ENCODE assay signal across 10 cellular contexts in genomic region chr14:32102152-32102787, GRCh38. TPM values are rescaled to one million over a fixed set of nuclear protein-coding genes. Genes with fewer than 3 reads are reported as not detected.
DNase-seq lines count a peak whose midpoint lies in the region; ATAC-seq, FAIRE-seq and TF ChIP-seq lines count a peak whose summit lies in the region.
"Had no signal": no experiment of that assay in that cellular context is flagged by ENCODE, and none has a peak within 500 bp of the region (broad histone marks: within the 10 kb centered on the region; RNA-seq: fewer than 3 reads in every experiment).

No MANE protein-coding gene starts in this region.

- H2AFZ ChIP-seq in K562 (ENCODE audit: low read depth, low read length) = no peak overlapping the region

- H3K9me3 ChIP-seq in K562 (replicated peaks; ENCODE audit: control insufficient read depth, insufficient read depth, low read depth, low read length) = no peaks in the 10 kb centered on the region
- H3K9me3 ChIP-seq in prostate gland = no peaks in the 10 kb centered on the region

- H3K4me3 ChIP-seq in K562 (no peak overlapping the region), prostate gland (no peak overlapping the region)
- H3K4me3 ChIP-seq: cardiac muscle cell had no signal

- no TSS peak for BruUV-seq in K562 (replicated peaks; lab: Mats Ljungman, UMichigan)

- no peaks in the 10 kb centered on the region for H3K9me1 ChIP-seq in K562 (ENCODE audit: control insufficient read depth, insufficient read depth, low read length)

- no peaks in the 10 kb centered on the region for H3K4me1 ChIP-seq in K562 (replicated peaks in 1 of 2; ENCODE audit: control insufficient read depth in 2 of 2, insufficient read depth in 2 of 2, low read length in 2 of 2)
- no peaks in the 10 kb centered on the region for H3K4me1 ChIP-seq in prostate gland (replicated peaks)

- intact Hi-C loops in K562 (cut with micrococcal nuclease) (no loop called here), prostate gland (cut with DNase I) (no loop called here)

- TF ChIP-seq POLR2A in K562 (conservative IDR thresholded peaks at IDR 0.05) = no peak
- TF ChIP-seq POLR2A in prostate gland (IDR thresholded peaks at IDR 0.05) = no peak

- no peak for TF ChIP-seq EP300 in K562 (IDR thresholded peaks at IDR 0.05; ENCODE audit: low read length)

- H3K27me3 ChIP-seq in K562 (ENCODE audit: control insufficient read depth in 2 of 2, insufficient read depth in 2 of 2, low read length in 2 of 2) (no peaks in the 10 kb centered on the region), prostate gland (replicated peaks; ENCODE audit: insufficient read depth) (no peaks in the 10 kb centered on the region)
- H3K27me3 ChIP-seq: cardiac muscle cell had no signal

- H3K27ac ChIP-seq in K562 (ENCODE audit: extremely low read depth, low read depth, low read length) = no peak overlapping the region
- no peak overlapping the region for H3K27ac ChIP-seq in prostate gland
- H3K27ac ChIP-seq: cardiac muscle cell had no signal

- ATAC-seq in GM21529 (IDR thresholded peaks at IDR 0.05; ENCODE audit: unreplicated experiment) = peak; percentile 78
- ATAC-seq in HG03460 (IDR thresholded peaks at IDR 0.05; ENCODE audit: unreplicated experiment) = peak; percentile 89
- peak; percentile 47; the same call in 2 of the 3 replicates for ATAC-seq in K562

- in situ Hi-C loops in K562 (cut with MboI) = no loop called here

- TF ChIP-seq CTCF in K562 (IDR thresholded peaks at IDR 0.05 in 2 of 3, conservative IDR thresholded peaks at IDR 0.05 in 1 of 3; ENCODE audit: insufficient read depth in 2 of 3, low read depth in 1 of 3, low read length in 3 of 3) = no peak
- no peak for TF ChIP-seq CTCF in prostate gland (IDR thresholded peaks at IDR 0.05)

- POLR2A ChIA-PET in K562 (lab: Yijun Ruan, JAX) = no interaction called here

- WGBS in K562 (ENCODE audit: insufficient coverage, low coverage, missing lambda C conversion rate) = 43% methylated on average over 3 of the region's 3 CpGs
- 85% methylated on average over 3 of the region's 3 CpGs for WGBS in prostate gland

- peak; percentile 77 for FAIRE-seq in GM18507 (lab: Jason Lieb, UNC)
- no peak for FAIRE-seq in K562 (lab: Jason Lieb, UNC)

- CTCF ChIA-PET in K562 (lab: Yijun Ruan, JAX; ENCODE audit: low intra/inter-chr PET ratio) = no interaction called here

- TF ChIP-seq RAD21 in K562 (CRISPR knock-in tag; conservative IDR thresholded peaks at IDR 0.05 in 1 of 2, IDR thresholded peaks at IDR 0.05 in 1 of 2) = no peak

- no peaks in the 10 kb centered on the region; the same call in 1 of the 2 replicates for H4K20me1 ChIP-seq in K562 (replicated peaks; ENCODE audit: control insufficient read depth, insufficient read depth, low read length)

- H3K36me3 ChIP-seq in K562 (ENCODE audit: control insufficient read depth, insufficient read depth, low read length) (no peaks in the 10 kb centered on the region; the same call in 1 of the 3 replicates), prostate gland (no peaks in the 10 kb centered on the region)
- H3K36me3 ChIP-seq: cardiac muscle cell had no signal

- no peak overlapping the region for H3K4me2 ChIP-seq in K562 (ENCODE audit: insufficient read depth, low read length)

- no peak overlapping the region for H3K9ac ChIP-seq in K562 (ENCODE audit: insufficient read depth in 1 of 2, low read depth in 2 of 2, low read length in 2 of 2)

- H3K79me2 ChIP-seq in K562 (ENCODE audit: control insufficient read depth, insufficient read depth, low read length) = peaks cover 30% of the 10 kb centered on the region

- DNase-seq in GM18507 (ENCODE audit: extremely low spot score, insufficient read length, low read depth) (no peak), K562 (ENCODE audit: extremely low read depth in 1 of 4, low spot score in 3 of 4) (no peak), GDM1 (lab: John Stamatoyannopoulos, UW) (no peak), NCI-H524 (lab: John Stamatoyannopoulos, UW) (no peak), prostate gland (ENCODE audit: low spot score) (no peak), NCI-H2227 treated with DMSO at 0.1 percent for 48 hours (lab: John Stamatoyannopoulos, UW) (no peak)
- DNase-seq: MM.1S had no signal

TF ChIP-seq in K562, 482 proteins besides CTCF, POLR2A, EP300 and RAD21:
- TF ChIP-seq SMAD2 (IDR thresholded peaks at IDR 0.05; ENCODE audit: low read depth, low read length) = no peak
- TF ChIP-seq ZNF134 (CRISPR knock-in tag; conservative IDR thresholded peaks at IDR 0.05) = peak; percentile 71

RNA-seq across cellular contexts. Expression of gene ARHGAP5, which starts 25.2 kb away (rescaled TPM):
- 4.8 and 32.4 TPM in 2 replicates for total RNA-seq in K562 (2011; cell fraction: chromatin; rRNA removed; ENCODE audit: low replicate concordance)
- total RNA-seq in K562 (2011; cell fraction: nucleolus; rRNA removed) = 2.0 and 4.3 TPM in 2 replicates
- total RNA-seq in K562 (2011; cell fraction: nucleoplasm; rRNA removed) = 8.2 and 10.0 TPM in 2 replicates
- 10.2 and 10.4 TPM in 2 replicates for total RNA-seq in K562 (2014; rRNA removed)
- total RNA-seq in K562 (2014; rRNA removed; fragmentation: Illumina TruSeq; extraction: Trizol) = 21.8 and 27.3 TPM in 2 replicates
- 21.1 and 21.2 TPM in 2 replicates for total RNA-seq in K562 (2015; rRNA removed; fragmentation: Illumina TruSeq; extraction: Trizol)
- total RNA-seq in K562 (2021) = 20.8 and 21.5 TPM in 2 replicates
- 10.4 and 12.7 TPM in 2 replicates for polyA plus RNA-seq in K562 (2011; rRNA removed)
- 1.4 and 3.6 TPM in 2 replicates for polyA plus RNA-seq in K562 (2011; cell fraction: cytosol; rRNA removed)
- 3.0 and 4.7 TPM in 2 replicates for polyA plus RNA-seq in K562 (2011; cell fraction: nucleus; rRNA removed)
- 9.6 and 11.4 TPM in 2 replicates for polyA plus RNA-seq in K562 (2012)
- 9.6 and 12.1 TPM in 2 replicates for polyA plus RNA-seq in K562 (2014; fragmentation: Illumina TruSeq; extraction: Trizol)
- polyA plus RNA-seq in K562 (2014; fragmentation: Nextera tagmentation; extraction: Ambion mirVana) = 1 to 10 TPM; 3.1 to 4.4 TPM
- polyA plus RNA-seq in K562 (2014; rRNA removed) = 6.2 and 7.6 TPM in 2 replicates
- polyA minus RNA-seq in K562 (2011; rRNA and poly(A)+ RNA removed) = 47.5 and 58.8 TPM in 2 replicates
- polyA minus RNA-seq in K562 (2011; cell fraction: cytosol; rRNA and poly(A)+ RNA removed) = 13.1 and 19.8 TPM in 2 replicates
- polyA minus RNA-seq in K562 (2011; cell fraction: nucleus; rRNA and poly(A)+ RNA removed) = 8.8 and 18.4 TPM in 2 replicates
- 100 to 1,000 TPM in 1 of 2 donors, 10 to 100 TPM in 1; 83.3 to 112 TPM for total RNA-seq in prostate gland
